Comparison of ENCODE assay signal across 10 cellular contexts in the genomic region with DNA sequence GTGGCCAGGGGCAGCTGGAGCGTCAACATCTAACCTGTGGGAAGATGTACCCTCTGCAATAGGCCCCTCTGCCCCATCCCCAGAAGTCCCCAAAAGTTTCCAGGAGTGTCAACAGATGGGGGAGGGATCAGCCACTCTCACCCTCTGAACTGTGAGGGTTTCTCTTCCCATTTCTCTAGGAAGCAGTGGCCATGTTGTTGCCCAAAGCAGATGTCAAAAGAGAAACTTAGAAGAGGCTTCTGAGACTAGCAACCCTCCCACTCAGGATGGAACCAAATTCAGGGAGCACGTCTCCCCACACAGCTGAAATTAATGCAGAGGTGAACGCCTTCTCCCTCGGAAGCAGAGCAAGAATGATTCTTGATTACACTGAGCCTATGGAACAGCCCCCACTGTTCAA.
A peak's percentile ranks its signal among the peaks of the same experiment; 100 is the strongest.
DNase-seq lines count a peak whose midpoint lies in the region; ATAC-seq and TF ChIP-seq lines count a peak whose summit lies in the region.
"Had no signal": no experiment of that assay in that cellular context is flagged by ENCODE, and none has a peak within 500 bp of the region (broad histone marks: within the 10 kb centered on the region; RNA-seq: fewer than 3 reads in every experiment).

No MANE protein-coding gene starts in this region.

- H3K27me3 ChIP-seq in CD4-positive, alpha-beta memory T cell (ENCODE audit: insufficient read depth, low read length), result no peaks in the 10 kb centered on the region
- H3K27me3 ChIP-seq in BE2C, result no peaks in the 10 kb centered on the region

- peak in 2 of 5 donors; percentile 32 to 33 for DNase-seq in CD4-positive, alpha-beta memory T cell
- DNase-seq in T-helper 17 cell, result no peak
- DNase-seq in mesothelial cell of epicardium (ENCODE audit: low spot score in 2 of 2, unreplicated experiment in 2 of 2), result no peak
- no peak for DNase-seq in BE2C
- DNase-seq: kidney had no signal

- peak; percentile 44 for ATAC-seq in GM21723 (IDR thresholded peaks at IDR 0.05; ENCODE audit: unreplicated experiment)
- no peak for ATAC-seq in T-helper 17 cell
- ATAC-seq in GM18505 (IDR thresholded peaks at IDR 0.05; ENCODE audit: unreplicated experiment), result no peak
- ATAC-seq in HG02798 (IDR thresholded peaks at IDR 0.05; ENCODE audit: poor library complexity, unreplicated experiment), result no peak
- no peak for ATAC-seq in HG03378 (IDR thresholded peaks at IDR 0.05; ENCODE audit: unreplicated experiment)

- H3K4me1 ChIP-seq in CD4-positive, alpha-beta memory T cell (ENCODE audit: insufficient read depth, low read length), result peaks cover 94% of the 10 kb centered on the region
- peaks cover 2% of the 10 kb centered on the region; the same call in 1 of the 2 replicates for H3K4me1 ChIP-seq in BE2C

- H3K4me3 Mint-ChIP-seq in CD4-positive, alpha-beta memory T cell, result peak overlapping the region; percentile 70 to 90 (median 82)
- H3K4me3 Mint-ChIP-seq in T-helper 17 cell (peak overlapping the region; percentile 78), mesothelial cell of epicardium (no peak overlapping the region)

- no peaks in the 10 kb centered on the region for H3K9me3 Mint-ChIP-seq in CD4-positive, alpha-beta memory T cell
- H3K9me3 Mint-ChIP-seq in mesothelial cell of epicardium, result no peaks in the 10 kb centered on the region

- peak overlapping the region; percentile 95 to 100 (median 100) for H3K27ac Mint-ChIP-seq in CD4-positive, alpha-beta memory T cell
- peak overlapping the region; percentile 99 for H3K27ac Mint-ChIP-seq in T-helper 17 cell
- peak overlapping the region; percentile 99 for H3K27ac Mint-ChIP-seq in mesothelial cell of epicardium

- TF ChIP-seq CTCF in mesothelial cell of epicardium (IDR thresholded peaks at IDR 0.05; ENCODE audit: unreplicated experiment) (no peak), BE2C (IDR thresholded peaks at IDR 0.05; ENCODE audit: low read depth, low read length) (no peak)

- no peaks in the 10 kb centered on the region for H3K27me3 Mint-ChIP-seq in CD4-positive, alpha-beta memory T cell
- H3K27me3 Mint-ChIP-seq in T-helper 17 cell (no peaks in the 10 kb centered on the region), mesothelial cell of epicardium (ENCODE audit: low read depth) (no peaks in the 10 kb centered on the region)

- intact Hi-C loops in CD4-positive, alpha-beta memory T cell (cut with micrococcal nuclease), result loop anchor here (1.0 to 10.0 kb wide), 10 partner anchors 20 to 432 kb away; no protein-coding TSS in a partner anchor

- CTCF ChIA-PET in CD4-positive, alpha-beta memory T cell (lab: Charles Lee; ENCODE audit: partially characterized antibody), result interaction anchor here (1.0 to 6.5 kb wide), 17 partner anchors 14 to 291 kb away, joined by 3 to 85 read pairs (median 10); a partner anchor contains a TSS

- peak overlapping the region in 1 of 2 donors; percentile 33 for H3K4me3 ChIP-seq in CD4-positive, alpha-beta memory T cell (ENCODE audit: low read length in 2 of 2)
- no peak overlapping the region for H3K4me3 ChIP-seq in BE2C (ENCODE audit: low read depth, low read length)

- H3K9me3 ChIP-seq in CD4-positive, alpha-beta memory T cell (ENCODE audit: control insufficient read depth in 1 of 2, low read length in 2 of 2), result no peaks in the 10 kb centered on the region
- no peaks in the 10 kb centered on the region for H3K9me3 ChIP-seq in T-helper 17 cell (ENCODE audit: control insufficient read depth, low read length, poor library complexity, severe bottlenecking)
- no peaks in the 10 kb centered on the region for H3K9me3 ChIP-seq in BE2C

- H3K36me3 Mint-ChIP-seq in CD4-positive, alpha-beta memory T cell, result peaks cover 0 to 3% of the 10 kb centered on the region in 2 donors
- H3K36me3 Mint-ChIP-seq in T-helper 17 cell (ENCODE audit: low read depth) (no peaks in the 10 kb centered on the region), mesothelial cell of epicardium (no peaks in the 10 kb centered on the region)

- H3K27ac ChIP-seq in CD4-positive, alpha-beta memory T cell (ENCODE audit: low read depth, low read length), result peak overlapping the region; percentile 88
- H3K27ac ChIP-seq: VCaP had no signal

- no peak for TF ChIP-seq POLR2A in GM18505 (IDR thresholded peaks at IDR 0.05; ENCODE audit: borderline replicate concordance, extremely low read depth, insufficient read depth, insufficient read length)

- peaks cover 66 to 95% (median 81%) of the 10 kb centered on the region in 4 donors for H3K4me1 Mint-ChIP-seq in CD4-positive, alpha-beta memory T cell
- H3K4me1 Mint-ChIP-seq in T-helper 17 cell, result peaks cover 67% of the 10 kb centered on the region
- peaks cover 38% of the 10 kb centered on the region for H3K4me1 Mint-ChIP-seq in mesothelial cell of epicardium

- POLR2A ChIA-PET in CD4-positive, alpha-beta memory T cell (lab: Charles Lee; ENCODE audit: partially characterized antibody), result interaction anchor here (0.6 to 16.2 kb wide), 30 partner anchors 9 to 437 kb away, joined by 3 to 743 read pairs (median 6); a partner anchor contains a TSS

- H3K36me3 ChIP-seq in CD4-positive, alpha-beta memory T cell (ENCODE audit: insufficient read depth, low read length), result no peaks in the 10 kb centered on the region
- no peaks in the 10 kb centered on the region for H3K36me3 ChIP-seq in BE2C
